ENCODE assay signal across 1 cellular context in genomic region chrX:270848-271367, GRCh38.
TF ChIP-seq lines count a peak whose summit lies in the region.

No MANE protein-coding gene starts in this region.

TF ChIP-seq in HepG2, 621 proteins besides CTCF, POLR2A, EP300 and RAD21 (continued from another document and continues in another):
- no peak for TF ChIP-seq ZBTB49 (CRISPR knock-in tag; IDR thresholded peaks at IDR 0.05; ENCODE audit: borderline replicate concordance)
- TF ChIP-seq ZNF414 (CRISPR knock-in tag; IDR thresholded peaks at IDR 0.05): no peak
- no peak for TF ChIP-seq ZNF326 (CRISPR knock-in tag; IDR thresholded peaks at IDR 0.05; ENCODE audit: borderline replicate concordance)
- TF ChIP-seq ZEB1 (IDR thresholded peaks at IDR 0.05; ENCODE audit: insufficient replicate concordance, low read depth): no peak
- TF ChIP-seq LBX2 (CRISPR knock-in tag; IDR thresholded peaks at IDR 0.05; ENCODE audit: borderline replicate concordance): peak; percentile 31; the same call in 1 of the 2 replicates
- no peak for TF ChIP-seq PRPF4 (IDR thresholded peaks at IDR 0.05; ENCODE audit: low read depth, low read length, poor library complexity, severe bottlenecking)
- TF ChIP-seq NKX3-1 (CRISPR knock-in tag; IDR thresholded peaks at IDR 0.05): no peak
- TF ChIP-seq AKAP8 (CRISPR knock-in tag; IDR thresholded peaks at IDR 0.05): peak; percentile 72
- no peak for TF ChIP-seq ZNF274 (CRISPR knock-in tag; IDR thresholded peaks at IDR 0.05)
- TF ChIP-seq ZBTB38 (CRISPR knock-in tag; IDR thresholded peaks at IDR 0.05): peak; percentile 98
- TF ChIP-seq ZNF512 (CRISPR knock-in tag; IDR thresholded peaks at IDR 0.05): no peak
- TF ChIP-seq HMG20A (CRISPR knock-in tag; IDR thresholded peaks at IDR 0.05; ENCODE audit: borderline replicate concordance): no peak; the same call in 1 of the 2 replicates
- TF ChIP-seq FOXK2 (IDR thresholded peaks at IDR 0.05): no peak
- TF ChIP-seq BCLAF1 (IDR thresholded peaks at IDR 0.05): no peak
- TF ChIP-seq ZNF329 (CRISPR knock-in tag; IDR thresholded peaks at IDR 0.05; ENCODE audit: low read depth): no peak
- no peak for TF ChIP-seq ZNF724P (CRISPR knock-in tag; IDR thresholded peaks at IDR 0.05; ENCODE audit: borderline replicate concordance)
- TF ChIP-seq MAX (IDR thresholded peaks at IDR 0.05): no peak
- TF ChIP-seq ZNF598 (CRISPR knock-in tag; IDR thresholded peaks at IDR 0.05; ENCODE audit: borderline replicate concordance): no peak
- TF ChIP-seq ZNF446 (CRISPR knock-in tag; IDR thresholded peaks at IDR 0.05): no peak
- no peak for TF ChIP-seq HCFC1 (IDR thresholded peaks at IDR 0.05; ENCODE audit: low read depth, low read length)
- TF ChIP-seq RARA (CRISPR knock-in tag; IDR thresholded peaks at IDR 0.05): peak; percentile 87
- no peak for TF ChIP-seq YY1 (IDR thresholded peaks at IDR 0.05; ENCODE audit: insufficient read depth, insufficient replicate concordance, low read depth, low read length)
- no peak for TF ChIP-seq KDM4B (CRISPR knock-in tag; IDR thresholded peaks at IDR 0.05)
- no peak for TF ChIP-seq NCOA2 (CRISPR knock-in tag; IDR thresholded peaks at IDR 0.05)
- TF ChIP-seq ZNF431 (CRISPR knock-in tag; IDR thresholded peaks at IDR 0.05; ENCODE audit: borderline replicate concordance, low read depth): peak; percentile 29; the same call in 1 of the 2 replicates
- TF ChIP-seq ZSCAN25 (CRISPR knock-in tag; IDR thresholded peaks at IDR 0.05): peak; percentile 93
- no peak for TF ChIP-seq ZNF136 (CRISPR knock-in tag; IDR thresholded peaks at IDR 0.05; ENCODE audit: low read depth)
- TF ChIP-seq TFDP1 (CRISPR knock-in tag; IDR thresholded peaks at IDR 0.05; ENCODE audit: borderline replicate concordance): peak; percentile 43; the same call in 1 of the 2 replicates
- no peak for TF ChIP-seq ZNF383 (CRISPR knock-in tag; IDR thresholded peaks at IDR 0.05; ENCODE audit: borderline replicate concordance)
- no peak for TF ChIP-seq ZFP36L2 (CRISPR knock-in tag; IDR thresholded peaks at IDR 0.05)
- TF ChIP-seq KLF11 (CRISPR knock-in tag; IDR thresholded peaks at IDR 0.05): no peak
- no peak for TF ChIP-seq ZBTB3 (CRISPR knock-in tag; IDR thresholded peaks at IDR 0.05; ENCODE audit: borderline replicate concordance, low read depth)
- no peak for TF ChIP-seq CHD2 (IDR thresholded peaks at IDR 0.05; ENCODE audit: low read depth, low read length)
- no peak for TF ChIP-seq EZH2 (conservative IDR thresholded peaks at IDR 0.05; ENCODE audit: low read depth, low read length)
- no peak for TF ChIP-seq ZBTB7A (CRISPR knock-in tag; IDR thresholded peaks at IDR 0.05)
- peak; percentile 65; the same call in 1 of the 2 replicates for TF ChIP-seq ZNF609 (CRISPR knock-in tag; IDR thresholded peaks at IDR 0.05; ENCODE audit: borderline replicate concordance)
- TF ChIP-seq GATAD2A (CRISPR knock-in tag; IDR thresholded peaks at IDR 0.05): peak; percentile 75
- TF ChIP-seq ZMYM3 (CRISPR knock-in tag; IDR thresholded peaks at IDR 0.05): peak; percentile 70
- no peak for TF ChIP-seq ZNF569 (CRISPR knock-in tag; IDR thresholded peaks at IDR 0.05; ENCODE audit: borderline replicate concordance)
- no peak for TF ChIP-seq ZNF558 (CRISPR knock-in tag; IDR thresholded peaks at IDR 0.05; ENCODE audit: borderline replicate concordance)
- no peak for TF ChIP-seq CSRNP1 (CRISPR knock-in tag; IDR thresholded peaks at IDR 0.05)
- TF ChIP-seq ZNF747 (CRISPR knock-in tag; IDR thresholded peaks at IDR 0.05; ENCODE audit: borderline replicate concordance): no peak
- TF ChIP-seq ZNF557 (CRISPR knock-in tag; IDR thresholded peaks at IDR 0.05): no peak
- TF ChIP-seq ZNF691 (CRISPR knock-in tag; IDR thresholded peaks at IDR 0.05; ENCODE audit: borderline replicate concordance, low read depth): 0 out of 2 replicates have a peak, but pooled peaks have one; percentile 34
- no peak for TF ChIP-seq ARNT2 (CRISPR knock-in tag; IDR thresholded peaks at IDR 0.05; ENCODE audit: low read depth)
- no peak; the same call in 1 of the 2 replicates for TF ChIP-seq POLR2AphosphoS5 (IDR thresholded peaks at IDR 0.05; ENCODE audit: low read depth, low read length)
